27 cellular contexts compared by ENCODE assay signal in the genomic region with DNA sequence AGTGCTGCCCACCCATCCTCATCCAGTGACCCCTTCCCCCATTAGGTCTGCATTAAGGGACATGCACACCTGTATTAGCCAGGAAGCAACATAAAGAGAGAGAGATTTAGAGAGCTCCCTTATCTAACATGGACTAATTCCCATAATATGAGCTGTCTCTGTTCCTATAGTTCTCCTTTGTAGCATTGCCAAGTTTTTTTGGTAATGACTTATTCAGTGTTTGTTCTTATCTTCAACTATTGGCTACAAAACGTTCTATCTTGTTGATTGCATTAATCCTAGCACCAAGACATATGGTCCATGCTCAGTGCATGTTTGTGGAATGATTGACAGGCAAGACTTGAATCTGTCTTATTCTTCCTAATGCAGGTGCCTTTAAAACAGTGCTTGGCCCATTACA.
"Had no signal": no experiment of that assay in that cellular context is flagged by ENCODE, and none has a peak within 500 bp of the region (broad histone marks: within the 10 kb centered on the region; RNA-seq: fewer than 3 reads in every experiment).

No MANE protein-coding gene starts in this region.

- H3K4me3 ChIP-seq: Peyer's patch, SJSA1 had no signal

- DNase-seq: activated CD4-positive, alpha-beta T cell treated with anti-CD3 and anti-CD28 coated beads, Interleukin-2, amount 10 ng/mL, durations not matched to agents 24 days and 14 days; activated CD4-positive, alpha-beta T cell treated with anti-CD3 and anti-CD28 coated beads, Interleukin-2, amount 50 U/mL, for 4 hours; activated CD8-positive, alpha-beta T cell treated with anti-CD3 and anti-CD28 coated beads for 36 hours; activated effector memory CD4-positive, alpha-beta T cell treated with anti-CD3 and anti-CD28 coated beads, Interleukin-2, amount 50 U/mL, for 16 hours; activated naive CD4-positive, alpha-beta T cell treated with Interleukin-2 at 50 U/mL for 16 hours; activated naive CD8-positive, alpha-beta T cell treated with anti-CD3 and anti-CD28 coated beads, Interleukin-2, amount 10 ng/mL, durations not matched to agents 7 days and 5 days; activated T-cell treated with anti-CD3 and anti-CD28 coated beads, Interleukin-2, amount 50 U/mL, for 1 hour; activated T-cell treated with anti-CD3 and anti-CD28 coated beads, Interleukin-2, amount 50 U/mL, for 72 hours; cortex of kidney; Karpas-422; KBM-7; NCI-H1048; NCI-H1417; NCI-H146; NCI-H187; NCI-H2029 treated with DMSO at 0.1 percent for 48 hours; NCI-H2107; NCI-H345; NCI-H510A treated with DMSO at 0.1 percent for 48 hours; NCI-H526 treated with DMSO at 0.1 percent for 48 hours; NCI-H774; PC-3; Peyer's patch; RPMI8226; SHP77 treated with DMSO at 0.1 percent for 48 hours; SK-N-SH had no signal
